In the genomic region with DNA sequence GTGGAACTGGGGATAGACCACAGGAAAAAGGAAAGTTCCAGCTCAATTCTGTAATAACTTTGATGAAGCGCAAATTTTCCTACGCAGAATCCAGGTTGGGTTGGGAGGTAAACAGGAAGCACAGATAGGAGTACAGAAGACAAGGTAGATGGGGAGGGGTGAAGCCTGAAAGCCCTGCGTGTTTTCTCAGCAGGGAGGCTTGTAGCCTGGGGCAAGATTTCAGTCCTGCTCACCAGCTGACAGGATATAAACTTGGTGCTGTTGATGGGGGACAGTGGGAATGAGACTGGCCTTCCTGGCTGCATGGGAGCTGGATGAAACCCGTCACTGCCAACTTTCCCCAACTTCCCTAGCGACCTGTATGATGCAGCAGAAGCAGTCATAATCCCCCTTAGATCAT, we compare ENCODE assay signal across 17 cellular contexts.
"Had no signal": no experiment of that assay in that cellular context is flagged by ENCODE, and none has a peak within 500 bp of the region (broad histone marks: within the 10 kb centered on the region; RNA-seq: fewer than 3 reads in every experiment).

No MANE protein-coding gene starts in this region.

- H3K4me1 ChIP-seq: ascending aorta, breast epithelium, heart left ventricle, neural progenitor cell had no signal

- ATAC-seq: heart left ventricle, sciatic nerve had no signal

- FAIRE-seq: frontal cortex had no signal

- H3K27ac ChIP-seq: ascending aorta, breast epithelium, epithelial cell of prostate, heart left ventricle, neural progenitor cell, ovary, thoracic aorta had no signal

- H3K9me3 ChIP-seq: ovary, thoracic aorta had no signal

- H3K4me3 ChIP-seq: ascending aorta, breast epithelium, heart left ventricle, lung, neural progenitor cell, ovary, thoracic aorta had no signal

- H3K9ac ChIP-seq: neural progenitor cell had no signal

- H3K36me3 ChIP-seq: ascending aorta, breast epithelium, heart left ventricle, neural progenitor cell, ovary, thoracic aorta had no signal

- DNase-seq: activated CD4-positive, alpha-beta T cell treated with anti-CD3 and anti-CD28 coated beads for 1 hour; activated CD4-positive, alpha-beta T cell treated with anti-CD3 and anti-CD28 coated beads, Interleukin-2, amount 50 U/mL, for 48 hours; activated naive CD4-positive, alpha-beta T cell treated with anti-CD3 and anti-CD28 coated beads for 36 hours; effector memory CD4-positive, alpha-beta T cell; heart left ventricle; naive B cell; ovary; stimulated activated CD4-positive, alpha-beta T cell treated with anti-CD3 and anti-CD28 coated beads, Interleukin-1b, Interleukin-23, amount 100 ng/mL, for 48 hours; T1000 had no signal

- H3K27me3 ChIP-seq: ascending aorta, breast epithelium, heart left ventricle, neural progenitor cell, ovary had no signal
